Comparison of ENCODE assay signal across 27 cellular contexts in the genomic region with DNA sequence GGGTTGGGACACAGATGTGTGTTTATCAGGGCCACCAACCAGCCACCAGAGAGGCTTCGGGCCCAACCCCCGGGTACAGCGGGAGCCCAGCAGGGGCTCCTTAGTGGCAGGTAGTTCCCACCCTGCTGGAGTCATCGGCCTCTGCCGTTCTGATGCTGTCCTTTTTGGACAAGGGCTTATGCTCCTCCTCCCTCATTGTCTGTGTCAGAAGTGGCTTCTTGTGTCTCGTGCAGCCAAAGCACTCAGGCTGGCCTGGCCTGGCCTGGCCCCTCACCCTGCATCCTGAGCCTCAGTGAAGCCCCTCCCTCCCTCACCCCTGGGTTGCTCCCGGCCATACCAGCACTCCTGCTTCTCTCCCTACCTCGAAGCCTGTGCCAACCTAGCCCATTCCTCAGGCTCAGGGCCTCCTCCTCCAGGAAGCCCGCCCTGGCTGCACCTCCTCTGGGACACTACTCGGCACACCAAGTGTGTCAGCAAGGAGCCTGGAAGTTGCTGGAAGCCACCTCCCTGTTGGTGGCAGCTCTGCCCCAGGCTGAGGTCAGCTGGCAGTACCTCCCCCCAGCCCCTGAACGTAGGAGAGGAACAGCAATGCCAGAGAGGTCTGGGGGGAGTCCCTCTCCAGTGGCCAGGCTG. TPM values are rescaled to one million over a fixed set of nuclear protein-coding genes. Genes with fewer than 3 reads are reported as not detected.
DNase-seq lines count a peak whose midpoint lies in the region; ATAC-seq and TF ChIP-seq lines count a peak whose summit lies in the region.
"Had no signal": no experiment of that assay in that cellular context is flagged by ENCODE, and none has a peak within 500 bp of the region (broad histone marks: within the 10 kb centered on the region; RNA-seq: fewer than 3 reads in every experiment).

No MANE protein-coding gene starts in this region.

- H3K27me3 ChIP-seq in NT2/D1 (ENCODE audit: insufficient read depth, insufficient read length) = peaks cover 2% of the 10 kb centered on the region
- H3K27me3 ChIP-seq in endodermal cell (ENCODE audit: control insufficient read depth, insufficient read depth, low read length, poor library complexity, severe bottlenecking) = peaks cover 4% of the 10 kb centered on the region
- no peaks in the 10 kb centered on the region for H3K27me3 ChIP-seq in thyroid gland

- H3K27ac Mint-ChIP-seq in endodermal cell = peak overlapping the region; percentile 66
- H3K27ac Mint-ChIP-seq in activated CD4-positive, alpha-beta memory T cell treated with anti-CD3 and anti-CD28 coated beads, Interleukin-2, amount 10 ng/mL, durations not matched to agents 7 days and 5 days = no peak overlapping the region
- H3K27ac Mint-ChIP-seq: CD8-positive, alpha-beta T cell; GM23338 had no signal

- no peaks in the 10 kb centered on the region for H3K9me3 ChIP-seq in NT2/D1 (ENCODE audit: insufficient read depth, low read length)
- no peaks in the 10 kb centered on the region for H3K9me3 ChIP-seq in endodermal cell (ENCODE audit: control insufficient read depth, low read length)
- H3K9me3 ChIP-seq in thyroid gland = no peaks in the 10 kb centered on the region
- H3K9me3 ChIP-seq: Caco-2, HAP-1 had no signal

- peaks cover 9% of the 10 kb centered on the region for H3K4me1 Mint-ChIP-seq in endodermal cell
- H3K4me1 Mint-ChIP-seq in activated CD4-positive, alpha-beta memory T cell treated with anti-CD3 and anti-CD28 coated beads, Interleukin-2, amount 10 ng/mL, durations not matched to agents 7 days and 5 days = peaks cover 21% of the 10 kb centered on the region

- H3K4me3 Mint-ChIP-seq in endodermal cell = no peak overlapping the region
- H3K4me3 Mint-ChIP-seq in activated CD4-positive, alpha-beta memory T cell treated with anti-CD3 and anti-CD28 coated beads, Interleukin-2, amount 10 ng/mL, durations not matched to agents 7 days and 5 days = no peak overlapping the region
- H3K4me3 Mint-ChIP-seq: CD8-positive, alpha-beta T cell; GM23338 had no signal

- intact Hi-C loops in Right ventricle myocardium inferior (cut with DNase I) (loop anchor here (10.0 kb wide), 2 partner anchors 280 to 360 kb away; a partner anchor contains a TSS), left cardiac atrium (cut with DNase I) (no loop called here), thyroid gland (cut with DNase I) (loop anchor here (10.0 kb wide), 1 partner anchor 280 kb away; a partner anchor contains a TSS)

- ATAC-seq in Right ventricle myocardium inferior (no peak), left cardiac atrium (no peak), HG02759 (IDR thresholded peaks at IDR 0.05; ENCODE audit: unreplicated experiment) (no peak)
- ATAC-seq: CD8-positive, alpha-beta T cell; GM12878; GM23338 had no signal

- no peak for TF ChIP-seq POLR2A in thyroid gland (IDR thresholded peaks at IDR 0.05)

- DNase-seq in Right ventricle myocardium inferior (ENCODE audit: missing footprints) = peak; percentile 17
- DNase-seq in left cardiac atrium = no peak
- DNase-seq in NT2/D1 (ENCODE audit: low read depth, low spot score) = no peak
- DNase-seq in endodermal cell = peak; percentile 53
- DNase-seq in activated CD4-positive, alpha-beta memory T cell treated with anti-CD3 and anti-CD28 coated beads, Interleukin-2, amount 10 ng/mL, durations not matched to agents 7 days and 5 days = no peak
- DNase-seq in thyroid gland = no peak
- DNase-seq: AML-193; Caco-2; CD8-positive, alpha-beta T cell; DMS79; EL; GDM1; NCI-H1105 treated with DMSO at 0.1 percent for 48 hours; NCI-H146; NCI-H1930; NCI-H2107; NCI-H446 treated with DMSO at 0.1 percent for 48 hours; NCI-H526; NCI-H82; NK-92 treated with Interleukin-12 subunit alpha and Interleukin-12 subunit beta, amount 100 ng/mL, for 24 hours; PC-9; SHP77 had no signal

- no peaks in the 10 kb centered on the region for H3K36me3 Mint-ChIP-seq in endodermal cell (ENCODE audit: low read depth)
- H3K36me3 Mint-ChIP-seq in activated CD4-positive, alpha-beta memory T cell treated with anti-CD3 and anti-CD28 coated beads, Interleukin-2, amount 10 ng/mL, durations not matched to agents 7 days and 5 days (ENCODE audit: low read depth) = no peaks in the 10 kb centered on the region
- H3K36me3 Mint-ChIP-seq: CD8-positive, alpha-beta T cell had no signal

- 57 to 68% methylated on average over 5 to 11 of the region's 11 CpGs for WGBS in endodermal cell (ENCODE audit: insufficient coverage in 1 of 2, insufficient read length in 1 of 2), 2 experiments
- WGBS in thyroid gland, 2 donors = 38 to 42% methylated on average over 6 to 10 of the region's 11 CpGs

- H3K4me1 ChIP-seq in NT2/D1 (ENCODE audit: insufficient read depth, insufficient read length) = peaks cover 20% of the 10 kb centered on the region
- no peaks in the 10 kb centered on the region for H3K4me1 ChIP-seq in endodermal cell (ENCODE audit: control insufficient read depth, insufficient read depth, low read length)
- peaks cover 1 to 6% of the 10 kb centered on the region in 2 donors for H3K4me1 ChIP-seq in thyroid gland

- H3K4me3 ChIP-seq in NT2/D1 (ENCODE audit: insufficient read length, low read depth) (no peak overlapping the region), endodermal cell (ENCODE audit: low read length) (no peak overlapping the region), thyroid gland (replicated peaks in 1 of 3) (no peak overlapping the region)
- H3K4me3 ChIP-seq: GM12878, GM23338, HAP-1, PC-9 had no signal

- no peaks in the 10 kb centered on the region for H3K9me3 Mint-ChIP-seq in endodermal cell
- no peaks in the 10 kb centered on the region for H3K9me3 Mint-ChIP-seq in activated CD4-positive, alpha-beta memory T cell treated with anti-CD3 and anti-CD28 coated beads, Interleukin-2, amount 10 ng/mL, durations not matched to agents 7 days and 5 days
- H3K9me3 Mint-ChIP-seq: CD8-positive, alpha-beta T cell; GM23338 had no signal

- POLR2A ChIA-PET in activated CD4-positive, alpha-beta memory T cell treated with anti-CD3 and anti-CD28 coated beads, Interleukin-2, amount 10 ng/mL, durations not matched to agents 7 days and 5 days (lab: Charles Lee) = no interaction called here

- peaks cover 3% of the 10 kb centered on the region for H3K27me3 Mint-ChIP-seq in endodermal cell (ENCODE audit: insufficient read depth)
- H3K27me3 Mint-ChIP-seq in activated CD4-positive, alpha-beta memory T cell treated with anti-CD3 and anti-CD28 coated beads, Interleukin-2, amount 10 ng/mL, durations not matched to agents 7 days and 5 days = peaks cover 12% of the 10 kb centered on the region

- TF ChIP-seq CTCF in endodermal cell (conservative IDR thresholded peaks at IDR 0.05) = no peak
- TF ChIP-seq CTCF in thyroid gland (IDR thresholded peaks at IDR 0.05) = no peak

- H3K27ac ChIP-seq in endodermal cell (ENCODE audit: low read depth, low read length) (no peak overlapping the region), thyroid gland (no peak overlapping the region)
- H3K27ac ChIP-seq: C4-2B, PC-9 had no signal

- H3K36me3 ChIP-seq in NT2/D1 (ENCODE audit: insufficient read depth, insufficient read length, low read length) (no peaks in the 10 kb centered on the region), endodermal cell (ENCODE audit: control insufficient read depth, insufficient read depth, low read length) (no peaks in the 10 kb centered on the region), thyroid gland (no peaks in the 10 kb centered on the region)
- H3K36me3 ChIP-seq: HAP-1 had no signal

- H3K9ac ChIP-seq in NT2/D1 (ENCODE audit: insufficient read length, low read depth) = peak overlapping the region; percentile 57
- no peak overlapping the region for H3K9ac ChIP-seq in endodermal cell (ENCODE audit: extremely low read depth, low read length, poor library complexity, severe bottlenecking)

- CTCF ChIA-PET in activated CD4-positive, alpha-beta memory T cell treated with anti-CD3 and anti-CD28 coated beads, Interleukin-2, amount 10 ng/mL, durations not matched to agents 7 days and 5 days (lab: Charles Lee) = no interaction called here

RNA-seq across cellular contexts. Expression of a gene that starts 4.1 kb away (rescaled TPM):
- 119 TPM for total RNA-seq in Right ventricle myocardium inferior
- total RNA-seq in left cardiac atrium = 10 to 100 TPM; 64.9 to 65.7 TPM
- total RNA-seq in endodermal cell = 10 to 100 TPM; 47.9 to 48.4 TPM
- 43.3 TPM for polyA plus RNA-seq in endodermal cell (2013, experiment 1 of 2)
- polyA plus RNA-seq in endodermal cell (2013, experiment 2 of 2) = 38.8 TPM
- 10 to 100 TPM; 28.1 to 29.5 TPM for total RNA-seq in activated CD4-positive, alpha-beta memory T cell treated with anti-CD3 and anti-CD28 coated beads, Interleukin-2, amount 10 ng/mL, durations not matched to agents 7 days and 5 days
- 10 to 100 TPM; 37.9 to 56.2 (median 44.2) TPM for total RNA-seq in thyroid gland

RNA-seq across cellular contexts. Expression of a gene that starts 57.9 kb away (rescaled TPM):
- 17.6 TPM for total RNA-seq in Right ventricle myocardium inferior
- total RNA-seq in left cardiac atrium = 10 to 100 TPM; 17.2 to 17.6 TPM
- total RNA-seq in endodermal cell = 10 to 100 TPM; 40.1 to 43.1 TPM
- 36.8 TPM for polyA plus RNA-seq in endodermal cell (2013, experiment 1 of 2)
- polyA plus RNA-seq in endodermal cell (2013, experiment 2 of 2) = 37.7 TPM
- total RNA-seq in activated CD4-positive, alpha-beta memory T cell treated with anti-CD3 and anti-CD28 coated beads, Interleukin-2, amount 10 ng/mL, durations not matched to agents 7 days and 5 days = 10 to 100 TPM; 20.9 to 22.0 TPM
- total RNA-seq in thyroid gland = 10 to 100 TPM; 11.8 to 23.4 (median 19.9) TPM

Comparison
In these comparisons a context has a peak if more than half of its experiments do, and no peak if none do; other contexts are left out.
1. DNase-seq: peak in Right ventricle myocardium inferior (single experiment) and endodermal cell (single experiment); none in left cardiac atrium (single experiment), NT2/D1 (single experiment), activated CD4-positive, alpha-beta memory T cell treated with anti-CD3 and anti-CD28 coated beads, Interleukin-2, amount 10 ng/mL, durations not matched to agents 7 days and 5 days (single experiment) and thyroid gland (0 of 2).
2. intact Hi-C loops: an anchor here in Right ventricle myocardium inferior (10.0 kb wide) and thyroid gland (10.0 kb wide); none called in left cardiac atrium.